Comparison of ENCODE assay signal across 21 cellular contexts in the genomic region with DNA sequence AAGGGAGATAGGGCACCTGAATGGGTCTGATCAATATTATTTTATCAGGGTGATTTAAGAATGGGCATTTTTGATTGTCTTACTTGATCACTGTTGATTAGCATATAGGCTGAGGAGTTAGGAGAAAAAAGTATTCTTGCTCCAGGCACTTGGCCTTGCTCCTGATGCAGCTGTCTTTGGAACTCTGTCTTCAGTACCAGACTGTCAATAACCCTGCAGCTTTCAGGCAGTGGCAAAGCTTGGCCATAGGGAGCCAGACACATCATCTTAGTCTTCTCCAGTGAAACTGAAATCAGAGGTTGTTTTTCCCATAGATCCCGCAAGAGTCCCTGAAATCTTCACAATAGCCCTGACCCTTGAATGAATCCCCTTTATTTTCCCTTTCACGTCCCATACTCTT.
"Had no signal": no experiment of that assay in that cellular context is flagged by ENCODE, and none has a peak within 500 bp of the region (broad histone marks: within the 10 kb centered on the region; RNA-seq: fewer than 3 reads in every experiment).

No MANE protein-coding gene starts in this region.

- H3K27ac Mint-ChIP-seq: activated CD4-positive, alpha-beta memory T cell treated with anti-CD3 and anti-CD28 coated beads, Interleukin-2, amount 10 ng/mL, durations not matched to agents 7 days and 5 days; activated CD4-positive, alpha-beta T cell treated with anti-CD3 and anti-CD28 coated beads, Interleukin-2, amount 10 ng/mL, durations not matched to agents 24 days and 14 days; activated naive CD8-positive, alpha-beta T cell treated with anti-CD3 and anti-CD28 coated beads, Interleukin-2, amount 10 ng/mL, durations not matched to agents 7 days and 5 days; T-helper 1 cell treated with Interleukin-12 subunit alpha and Interleukin-12 subunit beta and Interleukin-4 antibody, amounts not matched to agents 30 μg/mL and 1 μg/mL, for 36 hours had no signal

- H3K9me3 Mint-ChIP-seq: activated CD4-positive, alpha-beta memory T cell treated with anti-CD3 and anti-CD28 coated beads, Interleukin-2, amount 10 ng/mL, durations not matched to agents 7 days and 5 days; activated CD4-positive, alpha-beta T cell treated with anti-CD3 and anti-CD28 coated beads, Interleukin-2, amount 10 ng/mL, durations not matched to agents 24 days and 14 days; activated naive CD8-positive, alpha-beta T cell treated with anti-CD3 and anti-CD28 coated beads, Interleukin-2, amount 10 ng/mL, durations not matched to agents 7 days and 5 days; T-helper 1 cell treated with Interleukin-12 subunit alpha and Interleukin-12 subunit beta and Interleukin-4 antibody, amounts not matched to agents 30 μg/mL and 1 μg/mL, for 36 hours had no signal

- H3K4me1 Mint-ChIP-seq: activated CD4-positive, alpha-beta memory T cell treated with anti-CD3 and anti-CD28 coated beads, Interleukin-2, amount 10 ng/mL, durations not matched to agents 7 days and 5 days; activated CD4-positive, alpha-beta T cell treated with anti-CD3 and anti-CD28 coated beads, Interleukin-2, amount 10 ng/mL, durations not matched to agents 24 days and 14 days; activated naive CD8-positive, alpha-beta T cell treated with anti-CD3 and anti-CD28 coated beads, Interleukin-2, amount 10 ng/mL, durations not matched to agents 7 days and 5 days had no signal

- H3K4me3 Mint-ChIP-seq: activated CD4-positive, alpha-beta memory T cell treated with anti-CD3 and anti-CD28 coated beads, Interleukin-2, amount 10 ng/mL, durations not matched to agents 7 days and 5 days; activated CD4-positive, alpha-beta T cell treated with anti-CD3 and anti-CD28 coated beads, Interleukin-2, amount 10 ng/mL, durations not matched to agents 24 days and 14 days; activated naive CD8-positive, alpha-beta T cell treated with anti-CD3 and anti-CD28 coated beads, Interleukin-2, amount 10 ng/mL, durations not matched to agents 7 days and 5 days; T-helper 1 cell treated with Interleukin-12 subunit alpha and Interleukin-12 subunit beta and Interleukin-4 antibody, amounts not matched to agents 30 μg/mL and 1 μg/mL, for 36 hours had no signal

- H3K27me3 Mint-ChIP-seq: activated CD4-positive, alpha-beta memory T cell treated with anti-CD3 and anti-CD28 coated beads, Interleukin-2, amount 10 ng/mL, durations not matched to agents 7 days and 5 days; activated CD4-positive, alpha-beta T cell treated with anti-CD3 and anti-CD28 coated beads, Interleukin-2, amount 10 ng/mL, durations not matched to agents 24 days and 14 days; activated naive CD8-positive, alpha-beta T cell treated with anti-CD3 and anti-CD28 coated beads, Interleukin-2, amount 10 ng/mL, durations not matched to agents 7 days and 5 days had no signal

- H3K9me3 ChIP-seq: adrenal gland had no signal

- H3K36me3 ChIP-seq: adrenal gland had no signal

- DNase-seq: activated CD4-positive, alpha-beta memory T cell treated with anti-CD3 and anti-CD28 coated beads, Interleukin-2, amount 10 ng/mL, durations not matched to agents 7 days and 5 days; activated CD4-positive, alpha-beta T cell treated with anti-CD3 and anti-CD28 coated beads, Interleukin-2, amount 10 ng/mL, durations not matched to agents 24 days and 14 days; activated CD4-positive, CD25-positive, alpha-beta regulatory T cell treated with anti-CD3 and anti-CD28 coated beads, Interleukin-2, amount 50 U/mL, for 72 hours; activated CD8-positive, alpha-beta memory T cell treated with anti-CD3 and anti-CD28 coated beads, Interleukin-2, amount 50 U/mL, for 4 hours; activated naive CD4-positive, alpha-beta T cell treated with anti-CD3 and anti-CD28 coated beads, Interleukin-2, amount 50 U/mL, for 16 hours; activated naive CD8-positive, alpha-beta T cell treated with anti-CD3 and anti-CD28 coated beads, Interleukin-2, amount 10 ng/mL, durations not matched to agents 7 days and 5 days; activated T-cell treated with anti-CD3 and anti-CD28 coated beads, Interleukin-2, amount 50 U/mL, for 1 hour; adrenal gland; anterior cingulate cortex; Karpas-422; NCI-H1105 treated with DMSO at 0.1 percent for 48 hours; NCI-H1436 treated with DMSO at 0.1 percent for 48 hours; NCI-H187; NCI-H2081; NCI-H446; NCI-H524; NCI-H748 treated with DMSO at 0.1 percent for 48 hours; PC-3; SHP77 had no signal

- H3K27me3 ChIP-seq: adrenal gland had no signal

- H3K27ac ChIP-seq: adrenal gland had no signal

- H3K4me3 ChIP-seq: adrenal gland, K562 had no signal

- ATAC-seq: K562, PC-3 had no signal
